In genomic region chr6:14212020-14212419, GRCh38 we compare ENCODE assay signal across 8 cellular contexts.
DNase-seq lines count a peak whose midpoint lies in the region; ATAC-seq and TF ChIP-seq lines count a peak whose summit lies in the region.

No MANE protein-coding gene starts in this region.

- peaks cover 21% of the 10 kb centered on the region for H3K4me1 Mint-ChIP-seq in activated T-cell treated with anti-CD3 and anti-CD28 coated beads, Interleukin-2, amount 50 U/mL, for 4 hours (ENCODE audit: low read depth)
- peaks cover 28% of the 10 kb centered on the region for H3K4me1 Mint-ChIP-seq in activated naive CD8-positive, alpha-beta T cell treated with anti-CD3 and anti-CD28 coated beads, Interleukin-2, amount 50 U/mL, for 24 hours

- peak overlapping the region; percentile 62 for H3K27ac Mint-ChIP-seq in activated naive CD8-positive, alpha-beta T cell treated with anti-CD3 and anti-CD28 coated beads, Interleukin-2, amount 50 U/mL, for 24 hours

- H3K4me3 ChIP-seq in right lobe of liver = peak overlapping the region in 2 of 3 donors; percentile 55 to 85
- peak overlapping the region; percentile 75 for H3K4me3 ChIP-seq in suprapubic skin

- H3K36me3 ChIP-seq in right lobe of liver = no peaks in the 10 kb centered on the region
- H3K36me3 ChIP-seq in suprapubic skin = no peaks in the 10 kb centered on the region

- ATAC-seq in activated T-cell treated with anti-CD3 and anti-CD28 coated beads, Interleukin-2, amount 50 U/mL, for 4 hours = no peak
- ATAC-seq in activated naive CD8-positive, alpha-beta T cell treated with anti-CD3 and anti-CD28 coated beads, Interleukin-2, amount 50 U/mL, for 24 hours = no peak
- no peak for ATAC-seq in right lobe of liver
- no peak for ATAC-seq in HG02973 (IDR thresholded peaks at IDR 0.05; ENCODE audit: unreplicated experiment)

- peaks cover 0 to 11% (median 0%) of the 10 kb centered on the region in 4 donors for H3K4me1 ChIP-seq in right lobe of liver
- peaks cover 17% of the 10 kb centered on the region for H3K4me1 ChIP-seq in suprapubic skin

- no peaks in the 10 kb centered on the region for H3K9me3 ChIP-seq in right lobe of liver
- H3K9me3 ChIP-seq in suprapubic skin = no peaks in the 10 kb centered on the region

- intact Hi-C loops in right lobe of liver (cut with DNase I) = loop anchor here in 1 of 2 donors (10.0 kb wide), 1 partner anchor 363 kb away; no protein-coding TSS in a partner anchor

- TF ChIP-seq CTCF in right lobe of liver (IDR thresholded peaks at IDR 0.05) (no peak), suprapubic skin (IDR thresholded peaks at IDR 0.05) (no peak)

- H3K36me3 Mint-ChIP-seq in activated T-cell treated with anti-CD3 and anti-CD28 coated beads, Interleukin-2, amount 50 U/mL, for 4 hours (ENCODE audit: insufficient read depth) = no peaks in the 10 kb centered on the region
- H3K36me3 Mint-ChIP-seq in activated naive CD8-positive, alpha-beta T cell treated with anti-CD3 and anti-CD28 coated beads, Interleukin-2, amount 50 U/mL, for 24 hours (ENCODE audit: low read depth) = no peaks in the 10 kb centered on the region

- H3K4me3 Mint-ChIP-seq in activated T-cell treated with anti-CD3 and anti-CD28 coated beads, Interleukin-2, amount 50 U/mL, for 4 hours = peak overlapping the region; percentile 80
- H3K4me3 Mint-ChIP-seq in activated naive CD8-positive, alpha-beta T cell treated with anti-CD3 and anti-CD28 coated beads, Interleukin-2, amount 50 U/mL, for 24 hours = peak overlapping the region; percentile 74

- 38% methylated on average over 7 of the region's 8 CpGs for WGBS in right lobe of liver (ENCODE audit: insufficient coverage, low coverage, low lambda C conversion rate, missing lambda C conversion rate)
- 73% methylated on average over 8 of the region's 8 CpGs for WGBS in suprapubic skin

- H3K27me3 Mint-ChIP-seq in activated T-cell treated with anti-CD3 and anti-CD28 coated beads, Interleukin-2, amount 50 U/mL, for 4 hours (ENCODE audit: low read depth) = no peaks in the 10 kb centered on the region
- no peaks in the 10 kb centered on the region for H3K27me3 Mint-ChIP-seq in activated naive CD8-positive, alpha-beta T cell treated with anti-CD3 and anti-CD28 coated beads, Interleukin-2, amount 50 U/mL, for 24 hours

- H3K27me3 ChIP-seq in right lobe of liver = no peaks in the 10 kb centered on the region
- no peaks in the 10 kb centered on the region for H3K27me3 ChIP-seq in suprapubic skin

- no peak for DNase-seq in activated T-cell treated with anti-CD3 and anti-CD28 coated beads, Interleukin-2, amount 50 U/mL, for 4 hours
- DNase-seq in activated T-cell treated with anti-CD3 and anti-CD28 coated beads for 4 hours (no peak), right lobe of liver (peak in 1 of 3 donors; percentile 45), suprapubic skin (ENCODE audit: low spot score in 2 of 2) (no peak), DMS153 treated with DMSO at 0.1 percent for 48 hours (lab: John Stamatoyannopoulos, UW; ENCODE audit: unreplicated experiment) (no peak), NCI-H146 treated with DMSO at 0.1 percent for 48 hours (lab: John Stamatoyannopoulos, UW; ENCODE audit: unreplicated experiment) (no peak)
- no peak for DNase-seq in activated naive CD8-positive, alpha-beta T cell treated with anti-CD3 and anti-CD28 coated beads, Interleukin-2, amount 50 U/mL, for 24 hours

- no peak for TF ChIP-seq EP300 in suprapubic skin (IDR thresholded peaks at IDR 0.05)

- no peak for TF ChIP-seq POLR2A in right lobe of liver (IDR thresholded peaks at IDR 0.05)
- TF ChIP-seq POLR2A in suprapubic skin (IDR thresholded peaks at IDR 0.05) = no peak

- H3K9me3 Mint-ChIP-seq in activated T-cell treated with anti-CD3 and anti-CD28 coated beads, Interleukin-2, amount 50 U/mL, for 4 hours = no peaks in the 10 kb centered on the region
- no peaks in the 10 kb centered on the region for H3K9me3 Mint-ChIP-seq in activated naive CD8-positive, alpha-beta T cell treated with anti-CD3 and anti-CD28 coated beads, Interleukin-2, amount 50 U/mL, for 24 hours

- H3K27ac ChIP-seq in right lobe of liver (no peak overlapping the region), suprapubic skin (no peak overlapping the region)
